Comparison of ENCODE assay signal across 14 cellular contexts in the genomic region with DNA sequence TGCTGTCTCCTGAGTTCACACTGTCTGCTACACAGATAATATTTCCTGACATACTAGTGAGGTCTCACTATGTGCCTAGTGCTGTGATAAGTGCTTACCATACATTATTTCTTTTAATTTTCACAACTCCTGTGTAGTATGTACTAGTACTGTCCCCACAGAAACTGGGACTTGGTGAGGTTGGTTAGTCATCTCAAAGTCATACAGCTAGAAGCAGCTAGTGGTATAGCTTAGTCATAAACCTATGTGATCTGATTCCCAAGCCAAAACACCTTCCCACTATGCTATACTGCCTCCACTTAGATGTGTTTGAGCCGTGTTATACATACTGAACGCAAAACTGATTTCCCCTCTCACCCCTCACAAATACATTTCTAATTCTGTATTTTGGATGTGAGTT. TPM values are rescaled to one million over a fixed set of nuclear protein-coding genes. Genes with fewer than 3 reads are reported as not detected.
A peak's percentile ranks its signal among the peaks of the same experiment; 100 is the strongest.
DNase-seq lines count a peak whose midpoint lies in the region; ATAC-seq and TF ChIP-seq lines count a peak whose summit lies in the region.
"Had no signal": no experiment of that assay in that cellular context is flagged by ENCODE, and none has a peak within 500 bp of the region (broad histone marks: within the 10 kb centered on the region; RNA-seq: fewer than 3 reads in every experiment).

No MANE protein-coding gene starts in this region.

- H3K27ac ChIP-seq in RWPE1 = no peak overlapping the region
- H3K27ac ChIP-seq: neural progenitor cell, tibial artery had no signal

- ATAC-seq in GM18868 (IDR thresholded peaks at IDR 0.05; ENCODE audit: unreplicated experiment) = peak; percentile 53
- ATAC-seq: left ventricle myocardium superior had no signal

- POLR2A ChIA-PET in RWPE1 (lab: Yijun Ruan, JAX; ENCODE audit: low non-redundant PET) (no interaction called here), HEK293T (lab: Yijun Ruan, JAX) (no interaction called here)

- TF ChIP-seq CTCF in RWPE1 (conservative IDR thresholded peaks at IDR 0.05; ENCODE audit: low read depth) (no peak), fibroblast of mammary gland (conservative IDR thresholded peaks at IDR 0.05; ENCODE audit: control insufficient read depth, insufficient read depth, low read depth, low read length) (no peak)

- peak; percentile 14 for DNase-seq in Daoy (ENCODE audit: low read depth)
- DNase-seq in RWPE1 (ENCODE audit: low spot score) = peak; percentile 10
- DNase-seq in fibroblast of mammary gland (ENCODE audit: low read depth) = peak; percentile 56
- DNase-seq in HPDE6-E6E7 (ENCODE audit: extremely low spot score) = no peak
- DNase-seq in NCI-H1436 treated with DMSO at 0.1 percent for 48 hours (lab: John Stamatoyannopoulos, UW) = no peak
- DNase-seq in HEK293T (ENCODE audit: extremely low spot score) = no peak
- no peak for DNase-seq in kidney glomerular epithelial cell (lab: John Stamatoyannopoulos, UW)
- DNase-seq: CD4-positive, alpha-beta memory T cell; endodermal cell; left ventricle myocardium superior; NCI-H1092 treated with DMSO at 0.1 percent for 48 hours; tibial artery had no signal

- H3K4me3 ChIP-seq in fibroblast of mammary gland (ENCODE audit: control insufficient read depth, low read depth, low read length) = no peak overlapping the region
- H3K4me3 ChIP-seq: neural progenitor cell, tibial artery had no signal

- CTCF ChIA-PET in RWPE1 (lab: Yijun Ruan, JAX) (no interaction called here), HEK293T (lab: Yijun Ruan, JAX) (no interaction called here)

TF ChIP-seq in HEK293T, 16 proteins besides CTCF, POLR2A, EP300 and RAD21:
- TF ChIP-seq FOXA1 (IDR thresholded peaks at IDR 0.05) (no peak), BHLHE40 (IDR thresholded peaks at IDR 0.05; ENCODE audit: borderline replicate concordance) (no peak), FOXM1 (IDR thresholded peaks at IDR 0.05; ENCODE audit: borderline replicate concordance) (no peak), HDGF (IDR thresholded peaks at IDR 0.05; ENCODE audit: borderline replicate concordance) (no peak), SUZ12 (IDR thresholded peaks at IDR 0.05) (no peak), NFRKB (IDR thresholded peaks at IDR 0.05) (no peak), LEF1 (IDR thresholded peaks at IDR 0.05; ENCODE audit: borderline replicate concordance) (no peak), SP1 (IDR thresholded peaks at IDR 0.05) (no peak), L3MBTL2 (conservative IDR thresholded peaks at IDR 0.05) (no peak), FOXK2 (IDR thresholded peaks at IDR 0.05) (no peak), ELF4 (IDR thresholded peaks at IDR 0.05) (no peak), TARDBP (IDR thresholded peaks at IDR 0.05) (no peak), CTBP1 (IDR thresholded peaks at IDR 0.05; ENCODE audit: borderline replicate concordance) (no peak), ARNT (IDR thresholded peaks at IDR 0.05) (no peak), ZNF384 (IDR thresholded peaks at IDR 0.05) (no peak)
- TF ChIP-seq, protein P1, sequence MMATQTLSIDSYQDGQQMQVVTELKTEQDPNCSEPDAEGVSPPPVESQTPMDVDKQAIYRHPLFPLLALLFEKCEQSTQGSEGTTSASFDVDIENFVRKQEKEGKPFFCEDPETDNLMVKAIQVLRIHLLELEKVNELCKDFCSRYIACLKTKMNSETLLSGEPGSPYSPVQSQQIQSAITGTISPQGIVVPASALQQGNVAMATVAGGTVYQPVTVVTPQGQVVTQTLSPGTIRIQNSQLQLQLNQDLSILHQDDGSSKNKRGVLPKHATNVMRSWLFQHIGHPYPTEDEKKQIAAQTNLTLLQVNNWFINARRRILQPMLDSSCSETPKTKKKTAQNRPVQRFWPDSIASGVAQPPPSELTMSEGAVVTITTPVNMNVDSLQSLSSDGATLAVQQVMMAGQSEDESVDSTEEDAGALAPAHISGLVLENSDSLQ (IDR thresholded peaks at IDR 0.05) = no peak

RNA-seq across cellular contexts. Expression of a gene that starts 10.5 kb away (rescaled TPM):
- total RNA-seq in Daoy (2014; rRNA removed; shearing (Covaris generic)) = 20.3 and 20.6 TPM in 2 replicates

RNA-seq across cellular contexts. Expression of a gene that starts 24.7 kb away (rescaled TPM):
- total RNA-seq in Daoy (2014; rRNA removed; shearing (Covaris generic)) = 47.6 and 52.4 TPM in 2 replicates

Comparison
In these comparisons a context has a peak if more than half of its experiments do, and no peak if none do; other contexts are left out.
1. DNase-seq: peak in Daoy (single experiment), RWPE1 (single experiment) and fibroblast of mammary gland (single experiment); none in HPDE6-E6E7 (single experiment), NCI-H1436 treated with DMSO at 0.1 percent for 48 hours (single experiment), HEK293T (single experiment) and kidney glomerular epithelial cell (single experiment).